ENCODE assay signal across 9 cellular contexts in genomic region chr1:205301220-205301821, GRCh38. TPM values are rescaled to one million over a fixed set of nuclear protein-coding genes. Genes with fewer than 3 reads are reported as not detected.
DNase-seq lines count a peak whose midpoint lies in the region; ATAC-seq and TF ChIP-seq lines count a peak whose summit lies in the region.
"Had no signal": no experiment of that assay in that cellular context is flagged by ENCODE, and none has a peak within 500 bp of the region (broad histone marks: within the 10 kb centered on the region; RNA-seq: fewer than 3 reads in every experiment).

No MANE protein-coding gene starts in this region.

- TF ChIP-seq EP300 in stomach (IDR thresholded peaks at IDR 0.05) = no peak

- H3K36me3 ChIP-seq in HUES48 (ENCODE audit: control insufficient read depth, insufficient read depth, low read length) (peaks cover 34% of the 10 kb centered on the region), stomach (peaks cover 29 to 44% (median 39%) of the 10 kb centered on the region in 4 donors)

- peak overlapping the region; percentile 46 for H3K4me3 ChIP-seq in HUES48 (ENCODE audit: low read depth, low read length)
- H3K4me3 ChIP-seq in iPS-18c (ENCODE audit: insufficient read depth, low read depth, low read length) = peak overlapping the region; percentile 28; the same call in 1 of the 2 replicates
- H3K4me3 ChIP-seq in stomach = no peak overlapping the region
- H3K4me3 ChIP-seq: adrenal gland had no signal

- no peak for TF ChIP-seq POLR2A in stomach (IDR thresholded peaks at IDR 0.05)

- H3K27ac ChIP-seq in HUES48 (ENCODE audit: low read depth, low read length) (peak overlapping the region; percentile 100), VCaP (peak overlapping the region; percentile 7; the same call in 1 of the 2 replicates), stomach (peak overlapping the region; percentile 0 to 48 (median 14))

- H3K9ac ChIP-seq in HUES48 (ENCODE audit: low read depth, low read length) = peak overlapping the region; percentile 86

- H3K4me1 ChIP-seq in HUES48 (ENCODE audit: control insufficient read depth, insufficient read depth, low read length) = peaks cover 34% of the 10 kb centered on the region
- H3K4me1 ChIP-seq in stomach = peaks cover 11 to 19% (median 13%) of the 10 kb centered on the region in 4 donors
- H3K4me1 ChIP-seq: adrenal gland had no signal

- WGBS in stomach, 5 donors = 14 to 42% (median 24%) methylated on average over 13 to 14 of the region's 14 CpGs

- no peak for TF ChIP-seq CTCF in VCaP (conservative IDR thresholded peaks at IDR 0.05)
- TF ChIP-seq CTCF in stomach (IDR thresholded peaks at IDR 0.05) = no peak

- H3K9me3 ChIP-seq in HUES48 (ENCODE audit: control insufficient read depth, insufficient read depth, low read length) = no peaks in the 10 kb centered on the region
- H3K9me3 ChIP-seq in iPS-18c (ENCODE audit: control insufficient read depth, insufficient read depth, low read length) = no peaks in the 10 kb centered on the region
- no peaks in the 10 kb centered on the region for H3K9me3 ChIP-seq in stomach
- H3K9me3 ChIP-seq: adrenal gland had no signal

- intact Hi-C loops in stomach (cut with DNase I; ENCODE audit: low total_unique reads) = no loop called here

- DNase-seq in ACHN = peak; percentile 99
- peak; percentile 87 for DNase-seq in stomach
- DNase-seq in activated CD4-positive, alpha-beta T cell treated with anti-CD3 and anti-CD28 coated beads, Interleukin-2, amount 50 U/mL, for 1 hour = no peak
- DNase-seq in activated T-cell treated with anti-CD3 and anti-CD28 coated beads, Interleukin-2, amount 50 U/mL, for 48 hours = no peak

- H3K27me3 ChIP-seq in HUES48 (ENCODE audit: control insufficient read depth, insufficient read depth, low read length) (no peaks in the 10 kb centered on the region), stomach (no peaks in the 10 kb centered on the region)
- H3K27me3 ChIP-seq: adrenal gland had no signal

- no peak for ATAC-seq in HG02798 (IDR thresholded peaks at IDR 0.05; ENCODE audit: poor library complexity, unreplicated experiment)

- in situ Hi-C loops in ACHN (cut with HindIII; ENCODE audit: low pct_ligation_motif_present, low pct_unique_long_range_greater_than_20kb, low sequenced_read_pairs) = no loop called here

RNA-seq across cellular contexts. Expression of gene NUAK2, which starts 20.2 kb away (rescaled TPM):
- total RNA-seq in stomach = 10 to 100 TPM in 1 of 5 donors, 1 to 10 TPM in 3, under 1 TPM in 1; 0.58 to 16.5 (median 3.1) TPM
- polyA plus RNA-seq in stomach = 1 to 10 TPM; 1.2 to 2.7 (median 1.3) TPM

RNA-seq across cellular contexts. Expression of gene KLHDC8A, which starts 55.4 kb away (rescaled TPM):
- 1 to 10 TPM in 2 of 5 donors, under 1 TPM in 1, not detected in 2; 0.72 to 3.1 (median 2.4) TPM for total RNA-seq in stomach
- polyA plus RNA-seq in stomach = 1 to 10 TPM; 2.3 to 6.9 (median 5.1) TPM

Comparison
In these comparisons a context has a peak if more than half of its experiments do, and no peak if none do; other contexts are left out.
1. DNase-seq: peak in ACHN (single experiment) and stomach (single experiment); none in activated CD4-positive, alpha-beta T cell treated with anti-CD3 and anti-CD28 coated beads, Interleukin-2, amount 50 U/mL, for 1 hour (single experiment) and activated T-cell treated with anti-CD3 and anti-CD28 coated beads, Interleukin-2, amount 50 U/mL, for 48 hours (0 of 2).
2. H3K27ac ChIP-seq: peak in every context shown above with its lines; median percentile 100 in HUES48; 14 in stomach; 7 in VCaP.
3. H3K4me3 ChIP-seq: peak in HUES48 (single experiment) and iPS-18c (single experiment); none in stomach (0 of 4).